1 cellular context compared by ENCODE assay signal in genomic region chr1:162069334-162070093, GRCh38.
TF ChIP-seq lines count a peak whose summit lies in the region.

TSS of gene NOS1AP (plus strand) at chr1:162069691. CDS start at chr1:162070178, 487 bp downstream.

TF ChIP-seq in K562, 482 proteins besides CTCF, POLR2A, EP300 and RAD21 (continued from another document):
- TF ChIP-seq ZBTB33 (CRISPR knock-in tag; IDR thresholded peaks at IDR 0.05) (no peak), PCBP2 (IDR thresholded peaks at IDR 0.05; ENCODE audit: low read depth, low read length, poor library complexity, severe bottlenecking) (no peak), ZNF324 (CRISPR knock-in tag; IDR thresholded peaks at IDR 0.05) (no peak), PATZ1 (CRISPR knock-in tag; IDR thresholded peaks at IDR 0.05; ENCODE audit: borderline replicate concordance) (no peak), ZNF592 (IDR thresholded peaks at IDR 0.05) (0 out of 2 replicates have a peak, but pooled peaks have one; percentile 32), FOSL1 (tag; conservative IDR thresholded peaks at IDR 0.05) (no peak), NCOR1 (IDR thresholded peaks at IDR 0.05) (no peak)
